ENCODE assay signal across 8 cellular contexts in genomic region chr5:73796164-73797141, GRCh38.
DNase-seq lines count a peak whose midpoint lies in the region; ATAC-seq, FAIRE-seq and TF ChIP-seq lines count a peak whose summit lies in the region.
"Had no signal": no experiment of that assay in that cellular context is flagged by ENCODE, and none has a peak within 500 bp of the region (broad histone marks: within the 10 kb centered on the region; RNA-seq: fewer than 3 reads in every experiment).

No MANE protein-coding gene starts in this region.

- H3K9me3 Mint-ChIP-seq in H9: no peaks in the 10 kb centered on the region
- H3K9me3 Mint-ChIP-seq in stimulated activated naive B cell treated with anti-CD40 and anti-IgM and Interleukin-4, amounts not matched to agents 10 μg/mL and 1 μg/mL and 100 μg/mL, for 72 hours: no peaks in the 10 kb centered on the region
- H3K9me3 Mint-ChIP-seq: T-cell had no signal

- H3K4me1 ChIP-seq in H9 (ENCODE audit: insufficient read depth, low read length) (no peaks in the 10 kb centered on the region), gastroesophageal sphincter (peaks cover 0 to 11% (median 5%) of the 10 kb centered on the region in 3 donors)
- H3K4me1 ChIP-seq in effector memory CD4-positive, alpha-beta T cell (ENCODE audit: control insufficient read depth, insufficient read depth, low read length, poor library complexity, severe bottlenecking): no peaks in the 10 kb centered on the region

- TF ChIP-seq POLR2A in gastroesophageal sphincter (IDR thresholded peaks at IDR 0.05): no peak

- no peak overlapping the region for H3K56ac ChIP-seq in H9 (ENCODE audit: insufficient read length, low read depth, low read length)

- CTCF ChIA-PET in GM10248 (lab: Yijun Ruan, JAX): interaction anchor here (0.7 to 11.4 kb wide), 8 partner anchors 18 to 343 kb away, joined by 3 to 341 read pairs (median 4); no protein-coding TSS in a partner anchor

- H3K9me3 ChIP-seq in H9 (ENCODE audit: control insufficient read depth, low read depth, low read length): no peaks in the 10 kb centered on the region
- H3K9me3 ChIP-seq in gastroesophageal sphincter: no peaks in the 10 kb centered on the region
- no peaks in the 10 kb centered on the region for H3K9me3 ChIP-seq in effector memory CD4-positive, alpha-beta T cell (ENCODE audit: control insufficient read depth, low read length)

- H3K27me3 Mint-ChIP-seq in H9 (ENCODE audit: low read depth): no peaks in the 10 kb centered on the region; the same call in 1 of the 2 replicates
- H3K27me3 Mint-ChIP-seq in stimulated activated naive B cell treated with anti-CD40 and anti-IgM and Interleukin-4, amounts not matched to agents 10 μg/mL and 1 μg/mL and 100 μg/mL, for 72 hours: peaks cover 10 to 20% of the 10 kb centered on the region in 2 donors

- H3K36me3 Mint-ChIP-seq in H9 (ENCODE audit: insufficient read depth in 1 of 3, low read depth in 3 of 3): no peaks in the 10 kb centered on the region
- H3K36me3 Mint-ChIP-seq in stimulated activated naive B cell treated with anti-CD40 and anti-IgM and Interleukin-4, amounts not matched to agents 10 μg/mL and 1 μg/mL and 100 μg/mL, for 72 hours: peaks cover 0 to 2% of the 10 kb centered on the region in 2 donors
- H3K36me3 Mint-ChIP-seq: T-cell had no signal

- H4K20me1 ChIP-seq in H9 (ENCODE audit: control insufficient read depth, insufficient read depth, insufficient read length): no peaks in the 10 kb centered on the region

- peak overlapping the region; percentile 33; the same call in 1 of the 2 replicates for H3K14ac ChIP-seq in H9 (ENCODE audit: insufficient read depth, low read length)

- no peak overlapping the region for H3K18ac ChIP-seq in H9 (ENCODE audit: insufficient read length, low read depth, low read length)

- no peak overlapping the region for H2BK15ac ChIP-seq in H9 (ENCODE audit: low read depth, low read length)

- H2BK120ac ChIP-seq in H9 (ENCODE audit: low read depth, low read length, poor library complexity, severe bottlenecking): no peak overlapping the region

- TF ChIP-seq EP300 in gastroesophageal sphincter (IDR thresholded peaks at IDR 0.05): no peak

- no peak overlapping the region for H3K9ac ChIP-seq in H9 (ENCODE audit: extremely low read depth, insufficient read length, low read length)

- H3K27ac ChIP-seq in H9 (ENCODE audit: insufficient read length, low read depth, low read length): no peak overlapping the region
- H3K27ac ChIP-seq in gastroesophageal sphincter: peak overlapping the region in 3 of 4 donors; percentile 8 to 24 (median 13)
- no peak overlapping the region for H3K27ac ChIP-seq in effector memory CD4-positive, alpha-beta T cell (ENCODE audit: insufficient read depth, low read length, poor library complexity, severe bottlenecking)

- H3K23ac ChIP-seq in H9 (ENCODE audit: insufficient read length, low read depth, low read length): no peak overlapping the region

- H3K4me1 Mint-ChIP-seq in H9: peaks cover 0 to 7% of the 10 kb centered on the region in 2 experiments; a peak in 2 of 4 replicates
- H3K4me1 Mint-ChIP-seq in stimulated activated naive B cell treated with anti-CD40 and anti-IgM and Interleukin-4, amounts not matched to agents 10 μg/mL and 1 μg/mL and 100 μg/mL, for 72 hours: peaks cover 7 to 18% of the 10 kb centered on the region in 2 donors
- H3K4me1 Mint-ChIP-seq: T-cell had no signal

- no peak overlapping the region for H2BK5ac ChIP-seq in H9 (ENCODE audit: insufficient read length, low read length)

- no peaks in the 10 kb centered on the region for H3K79me2 ChIP-seq in H9 (ENCODE audit: insufficient read depth, low read length)

- H3K27me3 ChIP-seq in H9 (ENCODE audit: insufficient read depth, low read length) (no peaks in the 10 kb centered on the region), gastroesophageal sphincter (no peaks in the 10 kb centered on the region)
- no peaks in the 10 kb centered on the region for H3K27me3 ChIP-seq in effector memory CD4-positive, alpha-beta T cell (replicated peaks; ENCODE audit: control insufficient read depth, insufficient read depth, low read length, poor library complexity, severe bottlenecking)

- no peak overlapping the region for H3K27ac Mint-ChIP-seq in H9
- no peak overlapping the region for H3K27ac Mint-ChIP-seq in stimulated activated naive B cell treated with anti-CD40 and anti-IgM and Interleukin-4, amounts not matched to agents 10 μg/mL and 1 μg/mL and 100 μg/mL, for 72 hours
- H3K27ac Mint-ChIP-seq: T-cell had no signal

- no peak overlapping the region for H4K91ac ChIP-seq in H9 (ENCODE audit: insufficient read length, low read depth, low read length)

- no CpG with 5 or more reads among the region's 11 CpGs for WGBS in H9 (ENCODE audit: extremely low coverage, insufficient read length, low lambda C conversion rate)
- 28 to 30% methylated on average over 10 of the region's 11 CpGs for WGBS in gastroesophageal sphincter (ENCODE audit: low coverage in 1 of 2), 2 donors

- no peaks in the 10 kb centered on the region for H3K79me1 ChIP-seq in H9 (ENCODE audit: insufficient read depth, low read depth, low read length, poor library complexity, severe bottlenecking)

- H3K36me3 ChIP-seq in gastroesophageal sphincter: no peaks in the 10 kb centered on the region
- no peaks in the 10 kb centered on the region for H3K36me3 ChIP-seq in effector memory CD4-positive, alpha-beta T cell (ENCODE audit: control insufficient read depth, insufficient read depth, low read length)

- POLR2A ChIA-PET in GM10248 (lab: Yijun Ruan, JAX): no interaction called here

- ATAC-seq in gastroesophageal sphincter: peak; percentile 49
- ATAC-seq in stimulated activated naive B cell treated with anti-CD40 and anti-IgM and Interleukin-4, amounts not matched to agents 10 μg/mL and 1 μg/mL and 100 μg/mL, for 72 hours (replicated peaks): peak; percentile 38 to 49
- ATAC-seq: T-cell had no signal

- DNase-seq in GM10248 (ENCODE audit: extremely low spot score) (peak; percentile 26), H9 (no peak), RCC 7860 (ENCODE audit: low spot score) (peak; percentile 85), OCI-M2 (lab: John Stamatoyannopoulos, UW; ENCODE audit: unreplicated experiment) (no peak)
- DNase-seq in stimulated activated naive B cell treated with anti-CD40 and anti-IgM and Interleukin-4, amounts not matched to agents 10 μg/mL and 1 μg/mL and 100 μg/mL, for 72 hours: no peak
- no peak for DNase-seq in effector memory CD4-positive, alpha-beta T cell

- no peak overlapping the region for H3T11ph ChIP-seq in H9 (ENCODE audit: low read length)

- TF ChIP-seq CTCF in GM10248 (IDR thresholded peaks at IDR 0.05; ENCODE audit: control extremely low read depth, extremely low read depth, low read depth, missing control alignments) (no peak), H9 (conservative IDR thresholded peaks at IDR 0.05) (no peak), gastroesophageal sphincter (IDR thresholded peaks at IDR 0.05) (no peak)

- H4K8ac ChIP-seq in H9 (replicated peaks; ENCODE audit: insufficient read length, low read depth, low read length): no peak overlapping the region

- H2AFZ ChIP-seq in H9 (ENCODE audit: low read length): no peak overlapping the region

- H3K4ac ChIP-seq in H9 (ENCODE audit: low read depth, low read length): no peak overlapping the region

- no peak overlapping the region for H2BK20ac ChIP-seq in H9 (ENCODE audit: low read depth, low read length, poor library complexity, severe bottlenecking)

- H3K4me3 ChIP-seq in gastroesophageal sphincter: no peak overlapping the region
- H3K4me3 ChIP-seq in effector memory CD4-positive, alpha-beta T cell (ENCODE audit: insufficient read depth, low read depth, low read length, poor library complexity, severe bottlenecking): no peak overlapping the region

- no peak overlapping the region for H2BK12ac ChIP-seq in H9 (ENCODE audit: insufficient read length, low read depth, low read length)

- H4K5ac ChIP-seq in H9 (ENCODE audit: insufficient read length, low read depth, low read length): no peak overlapping the region

- H2AK5ac ChIP-seq in H9 (ENCODE audit: insufficient read length, low read length): no peak overlapping the region

- no peak overlapping the region for H3K4me3 Mint-ChIP-seq in H9
- H3K4me3 Mint-ChIP-seq in stimulated activated naive B cell treated with anti-CD40 and anti-IgM and Interleukin-4, amounts not matched to agents 10 μg/mL and 1 μg/mL and 100 μg/mL, for 72 hours: no peak overlapping the region
- H3K4me3 Mint-ChIP-seq: T-cell had no signal

- no peaks in the 10 kb centered on the region for H3K23me2 ChIP-seq in H9 (ENCODE audit: insufficient read length, low read depth, low read length, poor library complexity, severe bottlenecking)

- peak; percentile 55 for FAIRE-seq in RCC 7860 (lab: Jason Lieb, UNC)

- H3K4me2 ChIP-seq in H9 (ENCODE audit: insufficient read depth, insufficient read length, low read length): no peak overlapping the region

Comparison
In these comparisons a context has a peak if more than half of its experiments do, and no peak if none do; other contexts are left out.
1. DNase-seq: peak in GM10248 (single experiment) and RCC 7860 (single experiment); none in H9 (single experiment), stimulated activated naive B cell treated with anti-CD40 and anti-IgM and Interleukin-4, amounts not matched to agents 10 μg/mL and 1 μg/mL and 100 μg/mL, for 72 hours (single experiment), effector memory CD4-positive, alpha-beta T cell (0 of 3) and OCI-M2 (single experiment).
2. H3K27ac ChIP-seq: peak in gastroesophageal sphincter (3 of 4); none in H9 (single experiment) and effector memory CD4-positive, alpha-beta T cell (single experiment).